In the genomic region with DNA sequence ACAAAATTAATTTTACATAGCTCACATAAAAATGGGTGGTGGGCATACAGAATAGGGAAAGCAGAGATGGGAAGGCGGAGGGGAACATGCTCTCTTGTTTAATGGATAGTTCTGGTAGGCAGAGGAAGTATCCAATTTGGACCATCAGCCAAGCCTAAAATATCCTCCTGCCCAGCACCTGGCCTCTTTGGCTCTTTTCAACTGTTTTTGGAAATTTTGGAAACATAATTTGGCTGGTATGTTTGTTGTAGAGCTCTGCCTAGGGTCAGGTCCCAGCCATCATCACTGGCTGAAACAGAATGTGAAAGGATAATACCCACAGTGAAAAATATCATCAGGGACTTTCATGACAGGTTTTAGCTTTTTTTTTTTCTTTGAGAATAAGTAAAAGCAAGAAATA, we compare ENCODE assay signal across 19 cellular contexts.
"Had no signal": no experiment of that assay in that cellular context is flagged by ENCODE, and none has a peak within 500 bp of the region (broad histone marks: within the 10 kb centered on the region; RNA-seq: fewer than 3 reads in every experiment).

No MANE protein-coding gene starts in this region.

- ATAC-seq: effector memory CD8-positive, alpha-beta T cell; esophagus mucosa; foreskin keratinocyte; gastrocnemius medialis; gastroesophageal sphincter; heart left ventricle; heart right ventricle had no signal

- DNase-seq: cortex of kidney; dermis blood vessel endothelial cell; effector CD4-positive, alpha-beta T cell; effector CD8-positive, alpha-beta T cell; effector memory CD4-positive, alpha-beta T cell; effector memory CD8-positive, alpha-beta T cell; endodermal cell; erythroblast; esophagus squamous epithelium; foreskin keratinocyte; foreskin melanocyte; gastrocnemius medialis; glutamatergic neuron; head of caudate nucleus; heart left ventricle; heart right ventricle; hippocampal formation had no signal
